In genomic region chr13:20492641-20493040, GRCh38 we compare ENCODE assay signal across 8 cellular contexts. TPM values are rescaled to one million over a fixed set of nuclear protein-coding genes. Genes with fewer than 3 reads are reported as not detected.
A peak's percentile ranks its signal among the peaks of the same experiment; 100 is the strongest.
DNase-seq lines count a peak whose midpoint lies in the region; ATAC-seq lines count a peak whose summit lies in the region.

No MANE protein-coding gene starts in this region.

- DNase-seq in NCI-H2081 (lab: John Stamatoyannopoulos, UW) = peak; percentile 5
- no peak for DNase-seq in NCI-H2081 treated with DMSO at 0.1 percent for 48 hours (lab: John Stamatoyannopoulos, UW)
- DNase-seq in NCI-H345 treated with DMSO at 0.1 percent for 48 hours (lab: John Stamatoyannopoulos, UW; ENCODE audit: unreplicated experiment) = peak; percentile 0
- peak; percentile 37 for DNase-seq in amniotic epithelial cell (ENCODE audit: low read depth)
- DNase-seq in lung microvascular endothelial cell (ENCODE audit: low read depth in 2 of 2) = peak; percentile 57 to 63
- DNase-seq in amygdala (lab: John Stamatoyannopoulos, UW) = no peak
- no peak for DNase-seq in putamen (ENCODE audit: low spot score)

- H3K36me3 Mint-ChIP-seq in stimulated activated memory B cell treated with anti-CD40 and anti-IgM and Interleukin-4, amounts not matched to agents 10 μg/mL and 1 μg/mL and 100 μg/mL, for 72 hours = no peaks in the 10 kb centered on the region

- H3K9me3 Mint-ChIP-seq in stimulated activated memory B cell treated with anti-CD40 and anti-IgM and Interleukin-4, amounts not matched to agents 10 μg/mL and 1 μg/mL and 100 μg/mL, for 72 hours = no peaks in the 10 kb centered on the region

- no peak overlapping the region for H3K4me3 Mint-ChIP-seq in stimulated activated memory B cell treated with anti-CD40 and anti-IgM and Interleukin-4, amounts not matched to agents 10 μg/mL and 1 μg/mL and 100 μg/mL, for 72 hours

- H3K27ac Mint-ChIP-seq in stimulated activated memory B cell treated with anti-CD40 and anti-IgM and Interleukin-4, amounts not matched to agents 10 μg/mL and 1 μg/mL and 100 μg/mL, for 72 hours = no peak overlapping the region

- ATAC-seq in stimulated activated memory B cell treated with anti-CD40 and anti-IgM and Interleukin-4, amounts not matched to agents 10 μg/mL and 1 μg/mL and 100 μg/mL, for 72 hours = no peak

- no peaks in the 10 kb centered on the region for H3K4me1 Mint-ChIP-seq in stimulated activated memory B cell treated with anti-CD40 and anti-IgM and Interleukin-4, amounts not matched to agents 10 μg/mL and 1 μg/mL and 100 μg/mL, for 72 hours

- no peaks in the 10 kb centered on the region for H3K27me3 Mint-ChIP-seq in stimulated activated memory B cell treated with anti-CD40 and anti-IgM and Interleukin-4, amounts not matched to agents 10 μg/mL and 1 μg/mL and 100 μg/mL, for 72 hours

RNA-seq across cellular contexts. Expression of gene CRYL1, which starts 33.0 kb away (rescaled TPM):
- 18.3 and 38.4 TPM in 2 replicates for total RNA-seq in lung microvascular endothelial cell

Comparison
In these comparisons a context has a peak if more than half of its experiments do, and no peak if none do; other contexts are left out.
1. DNase-seq: peak in NCI-H2081 (2 of 2), NCI-H345 treated with DMSO at 0.1 percent for 48 hours (single experiment), amniotic epithelial cell (single experiment) and lung microvascular endothelial cell (2 of 2); none in NCI-H2081 treated with DMSO at 0.1 percent for 48 hours (single experiment), amygdala (0 of 56) and putamen (single experiment).